21 cellular contexts compared by ENCODE assay signal in genomic region chr3:71862374-71863145, GRCh38.
"Had no signal": no experiment of that assay in that cellular context is flagged by ENCODE, and none has a peak within 500 bp of the region (broad histone marks: within the 10 kb centered on the region; RNA-seq: fewer than 3 reads in every experiment).

No MANE protein-coding gene starts in this region.

- H3K4me1 Mint-ChIP-seq: activated B cell treated with CpG ODN at 0.5 μM for 24 hours; stimulated activated naive B cell treated with anti-CD40 and anti-IgM and Interleukin-4, amounts not matched to agents 10 μg/mL and 1 μg/mL and 100 μg/mL, for 72 hours had no signal

- DNase-seq: activated B cell treated with CpG ODN at 0.5 μM for 24 hours; activated CD4-positive, alpha-beta T cell treated with anti-CD3 and anti-CD28 coated beads, Interleukin-2, amount 10 ng/mL, durations not matched to agents 24 days and 14 days; activated CD8-positive, alpha-beta memory T cell treated with anti-CD3 and anti-CD28 coated beads, Interleukin-2, amount 50 U/mL, for 4 hours; activated CD8-positive, alpha-beta T cell treated with anti-CD3 and anti-CD28 coated beads, Interleukin-2, amount 10 ng/mL, durations not matched to agents 7 days and 5 days; activated gamma-delta T cell; activated T-cell treated with anti-CD3 and anti-CD28 coated beads, Interleukin-2, amount 50 U/mL, for 48 hours; brain microvascular endothelial cell; cortex of kidney; effector CD8-positive, alpha-beta T cell; glutamatergic neuron; kidney glomerular epithelial cell; posterior cingulate gyrus; retina; stimulated activated CD4-positive, alpha-beta T cell treated with anti-CD3 and anti-CD28 coated beads, Interleukin-2, amount 100 ng/mL, for 48 hours; stimulated activated naive B cell treated with anti-CD40 and anti-IgM and Interleukin-4, amounts not matched to agents 10 μg/mL and 1 μg/mL and 100 μg/mL, for 72 hours; tibial artery; uterus had no signal

- H3K4me3 ChIP-seq: tibial artery, uterus had no signal

- H3K36me3 Mint-ChIP-seq: natural killer cell treated with Interleukin-12 subunit alpha and Interleukin-12 subunit beta and Interleukin-15 and Interleukin-18, amount 100 ng/mL, for 72 hours had no signal

- H3K27ac Mint-ChIP-seq: activated B cell treated with CpG ODN at 0.5 μM for 24 hours; activated CD4-positive, alpha-beta T cell treated with anti-CD3 and anti-CD28 coated beads, Interleukin-2, amount 10 ng/mL, durations not matched to agents 24 days and 14 days; activated CD8-positive, alpha-beta T cell treated with anti-CD3 and anti-CD28 coated beads, Interleukin-2, amount 10 ng/mL, durations not matched to agents 7 days and 5 days; activated naive CD8-positive, alpha-beta T cell; natural killer cell treated with Interleukin-12 subunit alpha and Interleukin-12 subunit beta and Interleukin-15 and Interleukin-18, amount 100 ng/mL, for 72 hours; stimulated activated naive B cell treated with anti-CD40 and anti-IgM and Interleukin-4, amounts not matched to agents 10 μg/mL and 1 μg/mL and 100 μg/mL, for 72 hours; T-helper 2 cell treated with Interferon-gamma antibody and Interleukin-4, amounts not matched to agents 5 μg/mL and 100 μg/mL, for 36 hours had no signal

- H3K4me3 Mint-ChIP-seq: activated B cell treated with CpG ODN at 0.5 μM for 24 hours; activated CD4-positive, alpha-beta T cell treated with anti-CD3 and anti-CD28 coated beads, Interleukin-2, amount 10 ng/mL, durations not matched to agents 24 days and 14 days; activated CD8-positive, alpha-beta T cell treated with anti-CD3 and anti-CD28 coated beads, Interleukin-2, amount 10 ng/mL, durations not matched to agents 7 days and 5 days; activated naive CD8-positive, alpha-beta T cell; central memory CD8-positive, alpha-beta T cell; natural killer cell treated with Interleukin-12 subunit alpha and Interleukin-12 subunit beta and Interleukin-15 and Interleukin-18, amount 100 ng/mL, for 72 hours; stimulated activated naive B cell treated with anti-CD40 and anti-IgM and Interleukin-4, amounts not matched to agents 10 μg/mL and 1 μg/mL and 100 μg/mL, for 72 hours; T-helper 2 cell treated with Interferon-gamma antibody and Interleukin-4, amounts not matched to agents 5 μg/mL and 100 μg/mL, for 36 hours had no signal

- ATAC-seq: activated CD8-positive, alpha-beta T cell treated with anti-CD3 and anti-CD28 coated beads, Interleukin-2, amount 10 ng/mL, durations not matched to agents 7 days and 5 days; natural killer cell treated with Interleukin-12 subunit alpha and Interleukin-12 subunit beta and Interleukin-15 and Interleukin-18, amount 100 ng/mL, for 72 hours; stimulated activated naive B cell treated with anti-CD40 and anti-IgM and Interleukin-4, amounts not matched to agents 10 μg/mL and 1 μg/mL and 100 μg/mL, for 72 hours had no signal

- H3K9me3 Mint-ChIP-seq: activated CD4-positive, alpha-beta T cell treated with anti-CD3 and anti-CD28 coated beads, Interleukin-2, amount 10 ng/mL, durations not matched to agents 24 days and 14 days; central memory CD8-positive, alpha-beta T cell; natural killer cell treated with Interleukin-12 subunit alpha and Interleukin-12 subunit beta and Interleukin-15 and Interleukin-18, amount 100 ng/mL, for 72 hours; T-helper 2 cell treated with Interferon-gamma antibody and Interleukin-4, amounts not matched to agents 5 μg/mL and 100 μg/mL, for 36 hours had no signal
